8 cellular contexts compared by ENCODE assay signal in genomic region chr17:48107137-48108055, GRCh38. TPM values are rescaled to one million over a fixed set of nuclear protein-coding genes. Genes with fewer than 3 reads are reported as not detected.
DNase-seq lines count a peak whose midpoint lies in the region; ATAC-seq, FAIRE-seq and TF ChIP-seq lines count a peak whose summit lies in the region.

A gene with protein sequence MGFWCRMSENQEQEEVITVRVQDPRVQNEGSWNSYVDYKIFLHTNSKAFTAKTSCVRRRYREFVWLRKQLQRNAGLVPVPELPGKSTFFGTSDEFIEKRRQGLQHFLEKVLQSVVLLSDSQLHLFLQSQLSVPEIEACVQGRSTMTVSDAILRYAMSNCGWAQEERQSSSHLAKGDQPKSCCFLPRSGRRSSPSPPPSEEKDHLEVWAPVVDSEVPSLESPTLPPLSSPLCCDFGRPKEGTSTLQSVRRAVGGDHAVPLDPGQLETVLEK (plus strand): TSS chr17:48107766. CDS start chr17:48112044, 4,278 bp downstream.

- no peaks in the 10 kb centered on the region; the same call in 1 of the 2 replicates for H3K27me3 ChIP-seq in iPS-20b (ENCODE audit: insufficient read depth, low read length)
- H3K27me3 ChIP-seq in small intestine (ENCODE audit: control insufficient read depth in 2 of 2, insufficient read depth in 2 of 2, low read length in 2 of 2): no peaks in the 10 kb centered on the region

- DNase-seq in AG08395 (ENCODE audit: low spot score): peak; percentile 86
- DNase-seq in NCI-H2196 treated with DMSO at 0.1 percent for 48 hours (lab: John Stamatoyannopoulos, UW; ENCODE audit: unreplicated experiment): peak; percentile 86
- peak; percentile 86 to 95 for DNase-seq in T47D (ENCODE audit: low read depth in 1 of 2, low spot score in 1 of 2)
- peak; percentile 92 for DNase-seq in small intestine

- H3K27ac ChIP-seq in VCaP: peak within 1 kb of the TSS; percentile 95
- no peak within 1 kb of the TSS for H3K27ac ChIP-seq in iPS-20b (ENCODE audit: low read length)
- H3K27ac ChIP-seq in small intestine (ENCODE audit: low read depth in 1 of 2, low read length in 1 of 2): peak within 1 kb of the TSS; percentile 94 to 99

- H3K36me3 ChIP-seq in iPS-20b (ENCODE audit: insufficient read depth, low read depth, low read length): no peaks in the 10 kb centered on the region
- H3K36me3 ChIP-seq in small intestine (ENCODE audit: control insufficient read depth in 2 of 2, insufficient read depth in 2 of 2, low read length in 2 of 2): no peaks in the 10 kb centered on the region

- H3K9me3 ChIP-seq in iPS-20b (ENCODE audit: insufficient read depth, low read depth, low read length): no peaks in the 10 kb centered on the region
- no peaks in the 10 kb centered on the region for H3K9me3 ChIP-seq in small intestine (ENCODE audit: control insufficient read depth, low read depth)

- ATAC-seq in GM18873 (IDR thresholded peaks at IDR 0.05; ENCODE audit: low FRiP score, unreplicated experiment) (peak; percentile 73), HG03135 (IDR thresholded peaks at IDR 0.05; ENCODE audit: unreplicated experiment) (peak; percentile 75)

- H3K4me1 ChIP-seq in iPS-20b (ENCODE audit: insufficient read depth, low read length): peaks cover 5% of the 10 kb centered on the region; the same call in 1 of the 2 replicates
- H3K4me1 ChIP-seq in small intestine (ENCODE audit: control insufficient read depth in 2 of 2, insufficient read depth in 1 of 2, low read depth in 1 of 2, low read length in 1 of 2): peaks cover 0 to 6% of the 10 kb centered on the region in 2 donors

- FAIRE-seq in small intestine (lab: Jason Lieb, UNC): no peak

- H3K9ac ChIP-seq in iPS-20b (ENCODE audit: low read depth, low read length): peak within 1 kb of the TSS; percentile 90

- H3K4me3 ChIP-seq in iPS-20b (ENCODE audit: low read length) (peak within 1 kb of the TSS; percentile 90), small intestine (ENCODE audit: low read depth in 1 of 2, low read length in 2 of 2) (peak within 1 kb of the TSS; percentile 74 to 83)

- in situ Hi-C loops in T47D (cut with HindIII; ENCODE audit: low pct_unique_long_range_greater_than_20kb, low sequenced_read_pairs): no loop called here

- 1% methylated on average over 58 to 64 of the region's 64 CpGs for WGBS in small intestine, 3 donors

- TF ChIP-seq CTCF in VCaP (conservative IDR thresholded peaks at IDR 0.05): 0 out of 2 replicates have a peak, but pooled peaks have one; percentile 7

RNA-seq across cellular contexts. Expression of the gene that starts here (rescaled TPM):
- polyA plus RNA-seq in small intestine: 10 to 100 TPM; 11.4 to 16.3 (median 13.8) TPM
